15 cellular contexts compared by ENCODE assay signal in genomic region chr10:58817499-58817898, GRCh38.
DNase-seq lines count a peak whose midpoint lies in the region; TF ChIP-seq lines count a peak whose summit lies in the region.
"Had no signal": no experiment of that assay in that cellular context is flagged by ENCODE, and none has a peak within 500 bp of the region (broad histone marks: within the 10 kb centered on the region; RNA-seq: fewer than 3 reads in every experiment).

No MANE protein-coding gene starts in this region.

- no peaks in the 10 kb centered on the region for H3K27me3 ChIP-seq in adrenal gland
- no peaks in the 10 kb centered on the region for H3K27me3 ChIP-seq in left ventricle myocardium inferior (ENCODE audit: low read depth)
- no peaks in the 10 kb centered on the region for H3K27me3 ChIP-seq in neural cell (ENCODE audit: insufficient read depth, low read depth, low read length)
- H3K27me3 ChIP-seq: stomach had no signal

- H3F3A ChIP-seq in neural cell (ENCODE audit: insufficient read depth, low read length, poor library complexity, severe bottlenecking) = no peaks in the 10 kb centered on the region

- TF ChIP-seq EP300 in neural cell (conservative IDR thresholded peaks at IDR 0.05; ENCODE audit: poor library complexity, severe bottlenecking) = no peak

- H3K9ac ChIP-seq in neural cell (ENCODE audit: low read length) = no peak overlapping the region

- H3K79me2 ChIP-seq in neural cell (replicated peaks; ENCODE audit: insufficient read depth, low read length) = no peaks in the 10 kb centered on the region

- WGBS in adrenal gland, 4 donors = 7 to 27% (median 24%) methylated on average over 2 of the region's 2 CpGs

- no peaks in the 10 kb centered on the region for H4K20me1 ChIP-seq in neural cell (ENCODE audit: insufficient read depth)

- TF ChIP-seq CTCF in adrenal gland (IDR thresholded peaks at IDR 0.05) (no peak), left ventricle myocardium inferior (IDR thresholded peaks at IDR 0.05; ENCODE audit: borderline replicate concordance) (no peak), neural cell (IDR thresholded peaks at IDR 0.05; ENCODE audit: poor library complexity, severe bottlenecking) (no peak)

- DNase-seq in DMS153 treated with DMSO at 0.1 percent for 48 hours (lab: John Stamatoyannopoulos, UW; ENCODE audit: unreplicated experiment) (peak; percentile 27), adrenal gland (peak in 3 of 7 donors; percentile 19 to 53 (median 31)), left ventricle myocardium inferior (no peak), LoVo (ENCODE audit: low spot score) (no peak), NOMO-1 (lab: John Stamatoyannopoulos, UW; ENCODE audit: unreplicated experiment in 2 of 2) (no peak), NAMALWA (ENCODE audit: low spot score) (no peak), NCI-H345 (lab: John Stamatoyannopoulos, UW) (no peak)
- DNase-seq: activated CD4-positive, CD25-positive, alpha-beta regulatory T cell; amniotic stem cell; CD4-positive, alpha-beta memory T cell; immature natural killer cell; stomach; T-helper 17 cell had no signal

- peak overlapping the region in 1 of 4 donors; percentile 5 for H3K4me3 ChIP-seq in adrenal gland
- H3K4me3 ChIP-seq in left ventricle myocardium inferior = no peak overlapping the region
- H3K4me3 ChIP-seq in neural cell (ENCODE audit: low read length) = no peak overlapping the region
- H3K4me3 ChIP-seq: coronary artery, stomach had no signal

- H3K9me3 ChIP-seq in adrenal gland (replicated peaks in 1 of 3) = no peaks in the 10 kb centered on the region
- H3K9me3 ChIP-seq in left ventricle myocardium inferior (replicated peaks) = no peaks in the 10 kb centered on the region
- no peaks in the 10 kb centered on the region for H3K9me3 ChIP-seq in neural cell (ENCODE audit: low read length)
- H3K9me3 ChIP-seq: stomach had no signal

- no peak for TF ChIP-seq POLR2A in adrenal gland (IDR thresholded peaks at IDR 0.05)

- H3K9me2 ChIP-seq in neural cell (ENCODE audit: insufficient read depth, low read length) = no peaks in the 10 kb centered on the region

- no peak overlapping the region for H3K4me2 ChIP-seq in neural cell (ENCODE audit: low read length)

- peaks cover 45 to 63% of the 10 kb centered on the region in 2 donors for H3K4me1 ChIP-seq in adrenal gland (replicated peaks in 1 of 2)
- H3K4me1 ChIP-seq in left ventricle myocardium inferior = peaks cover 44% of the 10 kb centered on the region

- TF ChIP-seq RAD21 in neural cell (conservative IDR thresholded peaks at IDR 0.05) = no peak

- H3K36me3 ChIP-seq in adrenal gland (replicated peaks in 1 of 2) (no peaks in the 10 kb centered on the region), left ventricle myocardium inferior (no peaks in the 10 kb centered on the region), neural cell (ENCODE audit: insufficient read depth, low read length) (no peaks in the 10 kb centered on the region)
- H3K36me3 ChIP-seq: stomach had no signal

- intact Hi-C loops in adrenal gland (cut with DNase I) (no loop called here), left ventricle myocardium inferior (cut with micrococcal nuclease) (no loop called here)

- H3K27ac ChIP-seq in adrenal gland (peak overlapping the region in 4 of 5 donors; percentile 0 to 76 (median 70)), left ventricle myocardium inferior (replicated peaks) (peak overlapping the region; percentile 65), neural cell (ENCODE audit: low read length) (peak overlapping the region; percentile 4)

- H2AFZ ChIP-seq in neural cell (ENCODE audit: low read depth, low read length) = no peak overlapping the region

TF ChIP-seq in neural cell, 6 proteins besides CTCF, POLR2A, EP300 and RAD21:
- TF ChIP-seq TAF1 (IDR thresholded peaks at IDR 0.05; ENCODE audit: low read depth) (no peak), SMC3 (conservative IDR thresholded peaks at IDR 0.05; ENCODE audit: poor library complexity) (no peak), EZH2 (IDR thresholded peaks at IDR 0.05; ENCODE audit: borderline replicate concordance, insufficient read depth, low read length, poor library complexity, severe bottlenecking) (no peak), MXI1 (conservative IDR thresholded peaks at IDR 0.05; ENCODE audit: poor library complexity, severe bottlenecking) (no peak), POLR2AphosphoS5 (IDR thresholded peaks at IDR 0.05) (no peak)
- TF ChIP-seq, protein P1, sequence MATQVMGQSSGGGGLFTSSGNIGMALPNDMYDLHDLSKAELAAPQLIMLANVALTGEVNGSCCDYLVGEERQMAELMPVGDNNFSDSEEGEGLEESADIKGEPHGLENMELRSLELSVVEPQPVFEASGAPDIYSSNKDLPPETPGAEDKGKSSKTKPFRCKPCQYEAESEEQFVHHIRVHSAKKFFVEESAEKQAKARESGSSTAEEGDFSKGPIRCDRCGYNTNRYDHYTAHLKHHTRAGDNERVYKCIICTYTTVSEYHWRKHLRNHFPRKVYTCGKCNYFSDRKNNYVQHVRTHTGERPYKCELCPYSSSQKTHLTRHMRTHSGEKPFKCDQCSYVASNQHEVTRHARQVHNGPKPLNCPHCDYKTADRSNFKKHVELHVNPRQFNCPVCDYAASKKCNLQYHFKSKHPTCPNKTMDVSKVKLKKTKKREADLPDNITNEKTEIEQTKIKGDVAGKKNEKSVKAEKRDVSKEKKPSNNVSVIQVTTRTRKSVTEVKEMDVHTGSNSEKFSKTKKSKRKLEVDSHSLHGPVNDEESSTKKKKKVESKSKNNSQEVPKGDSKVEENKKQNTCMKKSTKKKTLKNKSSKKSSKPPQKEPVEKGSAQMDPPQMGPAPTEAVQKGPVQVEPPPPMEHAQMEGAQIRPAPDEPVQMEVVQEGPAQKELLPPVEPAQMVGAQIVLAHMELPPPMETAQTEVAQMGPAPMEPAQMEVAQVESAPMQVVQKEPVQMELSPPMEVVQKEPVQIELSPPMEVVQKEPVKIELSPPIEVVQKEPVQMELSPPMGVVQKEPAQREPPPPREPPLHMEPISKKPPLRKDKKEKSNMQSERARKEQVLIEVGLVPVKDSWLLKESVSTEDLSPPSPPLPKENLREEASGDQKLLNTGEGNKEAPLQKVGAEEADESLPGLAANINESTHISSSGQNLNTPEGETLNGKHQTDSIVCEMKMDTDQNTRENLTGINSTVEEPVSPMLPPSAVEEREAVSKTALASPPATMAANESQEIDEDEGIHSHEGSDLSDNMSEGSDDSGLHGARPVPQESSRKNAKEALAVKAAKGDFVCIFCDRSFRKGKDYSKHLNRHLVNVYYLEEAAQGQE (IDR thresholded peaks at IDR 0.05; ENCODE audit: borderline replicate concordance) = no peak

Comparison
In these comparisons a context has a peak if more than half of its experiments do, and no peak if none do; other contexts are left out.
1. H3K27ac ChIP-seq: peak in every context shown above with its lines; median percentile 70 in adrenal gland; 65 in left ventricle myocardium inferior; 4 in neural cell.